Comparison of ENCODE assay signal across 24 cellular contexts in genomic region chr13:41644742-41645141, GRCh38.
DNase-seq lines count a peak whose midpoint lies in the region; ATAC-seq and TF ChIP-seq lines count a peak whose summit lies in the region.
"Had no signal": no experiment of that assay in that cellular context is flagged by ENCODE, and none has a peak within 500 bp of the region (broad histone marks: within the 10 kb centered on the region; RNA-seq: fewer than 3 reads in every experiment).

No MANE protein-coding gene starts in this region.

- no peaks in the 10 kb centered on the region for H3F3A ChIP-seq in smooth muscle cell (ENCODE audit: low read depth)

- no peak overlapping the region for H2AFZ ChIP-seq in smooth muscle cell (ENCODE audit: low read depth)
- H2AFZ ChIP-seq: GM23338 had no signal

- H3K27ac Mint-ChIP-seq in HFFc6, result peak overlapping the region; percentile 67
- H3K27ac Mint-ChIP-seq: dendritic cell treated with granulocyte-macrophage colony-stimulating factor and Interleukin-4, amounts not matched to agents 40 ng/mL and 50 ng/mL, for 4 days; GM23338; stimulated activated naive CD8-positive, alpha-beta T cell treated with anti-CD3 and anti-CD28 coated beads, Interleukin-15, Interleukin-2, amounts not matched to agents 100 ng/mL and 50 ng/mL, for 24 hours had no signal

- no peak overlapping the region for H3K4me2 ChIP-seq in smooth muscle cell
- H3K4me2 ChIP-seq: GM23338 had no signal

- H3K4me3 ChIP-seq in brain microvascular endothelial cell (ENCODE audit: low read depth, low read length), result no peak overlapping the region
- no peak overlapping the region for H3K4me3 ChIP-seq in right lobe of liver
- no peak overlapping the region for H3K4me3 ChIP-seq in smooth muscle cell
- H3K4me3 ChIP-seq in aorta (ENCODE audit: low read length in 2 of 2), result no peak overlapping the region
- H3K4me3 ChIP-seq: GM12878, GM23338, MG63, pancreas had no signal

- intact Hi-C loops in right lobe of liver (cut with DNase I), result no loop called here
- intact Hi-C loops in aorta (cut with DNase I), result loop anchor here (10.0 kb wide), 2 partner anchors 150 to 180 kb away; no protein-coding TSS in a partner anchor

- H3K79me2 ChIP-seq in smooth muscle cell (ENCODE audit: low read depth), result no peaks in the 10 kb centered on the region

- no peak for DNase-seq in HFFc6
- DNase-seq in brain microvascular endothelial cell, result no peak
- no peak for DNase-seq in right lobe of liver
- no peak for DNase-seq in smooth muscle cell (lab: John Stamatoyannopoulos, UW; ENCODE audit: unreplicated experiment)
- no peak for DNase-seq in aorta
- DNase-seq in middle frontal gyrus (ENCODE audit: extremely low spot score, low spot score), result no peak
- no peak for DNase-seq in NCI-H2029 treated with DMSO at 0.1 percent for 48 hours (lab: John Stamatoyannopoulos, UW)
- DNase-seq in NCI-H510A (lab: John Stamatoyannopoulos, UW), result no peak
- DNase-seq: activated gamma-delta T cell; AML-193; anterior cingulate cortex; Calu3; erythroblast; hippocampal formation; NCI-H187; NCI-H446 treated with DMSO at 0.1 percent for 48 hours; stimulated activated CD4-positive, alpha-beta T cell treated with anti-CD3 and anti-CD28 coated beads, Interleukin-15, amount 100 ng/mL, for 24 hours; T-helper 9 cell had no signal

- peak overlapping the region; percentile 3 for H3K9ac ChIP-seq in smooth muscle cell (ENCODE audit: low read depth)

- no peaks in the 10 kb centered on the region for H3K36me3 ChIP-seq in brain microvascular endothelial cell (replicated peaks)
- H3K36me3 ChIP-seq in right lobe of liver, result no peaks in the 10 kb centered on the region
- no peaks in the 10 kb centered on the region for H3K36me3 ChIP-seq in smooth muscle cell (ENCODE audit: low read depth)
- no peaks in the 10 kb centered on the region for H3K36me3 ChIP-seq in aorta (ENCODE audit: control insufficient read depth in 1 of 2, insufficient read depth in 2 of 2, low read length in 1 of 2)
- H3K36me3 ChIP-seq: MG63, pancreas had no signal

- H3K4me1 Mint-ChIP-seq in HFFc6 (ENCODE audit: low read depth), result peaks cover 31% of the 10 kb centered on the region

- H3K27ac ChIP-seq in brain microvascular endothelial cell (peak overlapping the region; percentile 94), right lobe of liver (peak overlapping the region in 2 of 3 donors; percentile 66 to 69), smooth muscle cell (ENCODE audit: low read depth) (peak overlapping the region; percentile 58), aorta (ENCODE audit: low read depth in 1 of 2, low read length in 2 of 2) (no peak overlapping the region)

- H4K20me1 ChIP-seq in smooth muscle cell (ENCODE audit: low read depth), result no peaks in the 10 kb centered on the region

- H3K4me1 ChIP-seq in right lobe of liver (peaks cover 0 to 28% (median 11%) of the 10 kb centered on the region in 4 donors), smooth muscle cell (ENCODE audit: low read depth) (no peaks in the 10 kb centered on the region), aorta (ENCODE audit: control insufficient read depth in 1 of 2, insufficient read depth in 2 of 2, low read length in 2 of 2) (peaks cover 0 to 3% of the 10 kb centered on the region in 2 donors)

- H3K27me3 Mint-ChIP-seq in HFFc6 (ENCODE audit: insufficient read depth), result no peaks in the 10 kb centered on the region
- H3K27me3 Mint-ChIP-seq: dendritic cell treated with granulocyte-macrophage colony-stimulating factor and Interleukin-4, amounts not matched to agents 40 ng/mL and 50 ng/mL, for 4 days; stimulated activated naive CD8-positive, alpha-beta T cell treated with anti-CD3 and anti-CD28 coated beads, Interleukin-15, Interleukin-2, amounts not matched to agents 100 ng/mL and 50 ng/mL, for 24 hours had no signal

- TF ChIP-seq CTCF in HFFc6 (IDR thresholded peaks at IDR 0.05), result no peak
- TF ChIP-seq CTCF in brain microvascular endothelial cell (IDR thresholded peaks at IDR 0.05; ENCODE audit: low read depth, low read length, missing control alignments), result no peak
- no peak for TF ChIP-seq CTCF in right lobe of liver (IDR thresholded peaks at IDR 0.05)
- TF ChIP-seq CTCF in smooth muscle cell (IDR thresholded peaks at IDR 0.05; ENCODE audit: borderline replicate concordance, insufficient read depth, poor library complexity, severe bottlenecking), result no peak

- no peak for TF ChIP-seq POLR2A in right lobe of liver (IDR thresholded peaks at IDR 0.05)

- WGBS in right lobe of liver (ENCODE audit: insufficient coverage, low coverage, low lambda C conversion rate, missing lambda C conversion rate), result 63% methylated on average over 1 of the region's 1 CpG
- 91% methylated on average over 1 of the region's 1 CpG for WGBS in smooth muscle cell (ENCODE audit: low lambda C conversion rate)
- 9 to 15% methylated on average over 1 of the region's 1 CpG for WGBS in aorta, 2 donors

- no peaks in the 10 kb centered on the region for H3K9me3 Mint-ChIP-seq in HFFc6
- H3K9me3 Mint-ChIP-seq: dendritic cell treated with granulocyte-macrophage colony-stimulating factor and Interleukin-4, amounts not matched to agents 40 ng/mL and 50 ng/mL, for 4 days; GM23338; stimulated activated naive CD8-positive, alpha-beta T cell treated with anti-CD3 and anti-CD28 coated beads, Interleukin-15, Interleukin-2, amounts not matched to agents 100 ng/mL and 50 ng/mL, for 24 hours had no signal

- H3K4me3 Mint-ChIP-seq in HFFc6, result no peak overlapping the region
- H3K4me3 Mint-ChIP-seq: dendritic cell treated with granulocyte-macrophage colony-stimulating factor and Interleukin-4, amounts not matched to agents 40 ng/mL and 50 ng/mL, for 4 days; GM23338; stimulated activated naive CD8-positive, alpha-beta T cell treated with anti-CD3 and anti-CD28 coated beads, Interleukin-15, Interleukin-2, amounts not matched to agents 100 ng/mL and 50 ng/mL, for 24 hours had no signal

- H3K27me3 ChIP-seq in brain microvascular endothelial cell (replicated peaks), result no peaks in the 10 kb centered on the region
- H3K27me3 ChIP-seq in right lobe of liver, result no peaks in the 10 kb centered on the region
- H3K27me3 ChIP-seq in smooth muscle cell (ENCODE audit: low read depth), result no peaks in the 10 kb centered on the region
- H3K27me3 ChIP-seq in aorta (ENCODE audit: control insufficient read depth in 1 of 2, insufficient read depth in 2 of 2, low read length in 1 of 2), result no peaks in the 10 kb centered on the region
- H3K27me3 ChIP-seq: MG63, pancreas had no signal

- in situ Hi-C loops in brain microvascular endothelial cell (cut with HindIII; ENCODE audit: low pct_ligation_motif_present, low sequenced_read_pairs), result no loop called here

- H3K9me3 ChIP-seq in right lobe of liver, result no peaks in the 10 kb centered on the region
- no peaks in the 10 kb centered on the region for H3K9me3 ChIP-seq in smooth muscle cell (replicated peaks; ENCODE audit: low read depth)
- H3K9me3 ChIP-seq in aorta (ENCODE audit: control insufficient read depth, low read length), result no peaks in the 10 kb centered on the region
- H3K9me3 ChIP-seq: MG63, pancreas had no signal

- H3K36me3 Mint-ChIP-seq in HFFc6 (ENCODE audit: low read depth), result no peaks in the 10 kb centered on the region; the same call in 1 of the 2 replicates

- ATAC-seq in right lobe of liver (no peak), aorta (ENCODE audit: low FRiP score) (no peak)
- ATAC-seq: GM12878 had no signal

Comparison
In these comparisons a context has a peak if more than half of its experiments do, and no peak if none do; other contexts are left out.
1. H3K27ac ChIP-seq: peak in brain microvascular endothelial cell (single experiment), right lobe of liver (2 of 3) and smooth muscle cell (single experiment); none in aorta (0 of 2).
2. intact Hi-C loops: an anchor here in aorta (10.0 kb wide); none called in right lobe of liver.